14 cellular contexts compared by ENCODE assay signal in the genomic region with DNA sequence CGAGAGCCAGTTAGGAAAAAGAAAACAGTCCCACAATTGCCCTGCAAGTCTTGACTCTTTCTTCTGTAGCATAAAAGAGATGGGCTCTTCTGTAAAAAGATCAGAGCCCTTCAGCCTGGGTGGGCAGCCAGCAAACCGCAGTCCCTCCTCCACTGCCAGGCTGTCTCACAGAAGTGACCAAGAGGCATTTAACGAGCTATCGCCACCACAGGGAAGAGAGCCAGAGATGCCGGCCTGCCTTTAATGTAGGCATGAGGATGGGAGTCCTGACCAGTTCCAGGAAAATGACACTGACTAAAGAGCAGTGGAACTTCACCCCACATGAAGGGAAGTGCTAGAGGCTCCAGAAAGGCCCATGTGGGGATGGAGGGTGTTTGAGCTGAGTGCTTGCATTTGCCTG.
A peak's percentile ranks its signal among the peaks of the same experiment; 100 is the strongest.
DNase-seq lines count a peak whose midpoint lies in the region; ATAC-seq, FAIRE-seq and TF ChIP-seq lines count a peak whose summit lies in the region.
"Had no signal": no experiment of that assay in that cellular context is flagged by ENCODE, and none has a peak within 500 bp of the region (broad histone marks: within the 10 kb centered on the region; RNA-seq: fewer than 3 reads in every experiment).

No MANE protein-coding gene starts in this region.

- no peak for FAIRE-seq in H1 (lab: Jason Lieb, UNC)
- FAIRE-seq: GM18507 had no signal

- H3K36me3 Mint-ChIP-seq in nephron progenitor cell (ENCODE audit: low read depth) = no peaks in the 10 kb centered on the region
- H3K36me3 Mint-ChIP-seq in CD4-positive, alpha-beta T cell (ENCODE audit: low read depth) = no peaks in the 10 kb centered on the region
- H3K36me3 Mint-ChIP-seq: CD14-positive monocyte; CD8-positive, alpha-beta memory T cell had no signal

- no peak overlapping the region for H2BK20ac ChIP-seq in H1 (ENCODE audit: low read length)

- POLR2A ChIA-PET in H1 (lab: Charles Lee; ENCODE audit: partially characterized antibody) = no interaction called here
- POLR2A ChIA-PET in CD4-positive, alpha-beta T cell (lab: Charles Lee) = no interaction called here

- no peak overlapping the region for H3K4ac ChIP-seq in H1 (replicated peaks; ENCODE audit: insufficient read length, low read depth, low read length)

- no peaks in the 10 kb centered on the region for H3K4me1 ChIP-seq in H1 (replicated peaks in 1 of 4; ENCODE audit: control insufficient read depth in 3 of 4, insufficient read depth in 4 of 4, low read length in 3 of 4)

- H2BK12ac ChIP-seq in H1 (ENCODE audit: low read depth, low read length) = no peak overlapping the region

- no peaks in the 10 kb centered on the region; a peak in 1 of 8 replicates for H3K36me3 ChIP-seq in H1 (ENCODE audit: control insufficient read depth in 2 of 4, insufficient read depth in 4 of 4, low read length in 3 of 4)

- WGBS in H1 (ENCODE audit: extremely low coverage in 1 of 2, insufficient coverage in 1 of 2, insufficient read length in 1 of 2, insufficient replicate concordance in 2 of 2, low coverage in 1 of 2, low lambda C conversion rate in 2 of 2, missing lambda C conversion rate in 1 of 2), 2 experiments = 88% methylated on average over 5 of the region's 5 CpGs; no CpG with 5 or more reads in 1 of the 2 experiments

- no peak overlapping the region for H3K4me2 ChIP-seq in H1 (ENCODE audit: insufficient read depth in 1 of 2, low read depth in 2 of 2, low read length in 2 of 2)

- no peaks in the 10 kb centered on the region for H3K27me3 Mint-ChIP-seq in nephron progenitor cell (ENCODE audit: low read depth, poor library complexity)
- H3K27me3 Mint-ChIP-seq in CD4-positive, alpha-beta T cell = peaks cover 3% of the 10 kb centered on the region
- H3K27me3 Mint-ChIP-seq: CD8-positive, alpha-beta memory T cell had no signal

- peak; percentile 2 for DNase-seq in NCI-H2029 (lab: John Stamatoyannopoulos, UW)
- DNase-seq in NCI-H2029 treated with DMSO at 0.1 percent for 48 hours (lab: John Stamatoyannopoulos, UW) = no peak
- DNase-seq in H1 (ENCODE audit: low read depth in 1 of 2, low spot score in 2 of 2) = no peak
- peak; percentile 6 for DNase-seq in nephron progenitor cell
- DNase-seq in iPS-NIHi11 (ENCODE audit: low spot score) = no peak
- DNase-seq in CD4-positive, alpha-beta T cell = no peak
- DNase-seq: CD8-positive, alpha-beta memory T cell; DMS53; H7 had no signal

- H3K9me3 ChIP-seq in H1 (ENCODE audit: insufficient read depth in 2 of 2, low read depth in 1 of 2, low read length in 1 of 2) = no peaks in the 10 kb centered on the region
- no peaks in the 10 kb centered on the region for H3K9me3 ChIP-seq in CD4-positive, alpha-beta T cell (ENCODE audit: control insufficient read depth, low read length)

- no peak for TF ChIP-seq POLR2A in H1 (IDR thresholded peaks at IDR 0.05; ENCODE audit: control extremely low read depth in 1 of 2, low read depth in 2 of 2, low read length in 2 of 2)

- H3K4me3 ChIP-seq in H1 (ENCODE audit: extremely low read depth in 1 of 4, insufficient read depth in 2 of 4, low read depth in 3 of 4, low read length in 4 of 4) = no peak overlapping the region

- no peak overlapping the region for H2AK5ac ChIP-seq in H1 (ENCODE audit: low read depth, low read length)

- no peak for TF ChIP-seq CTCF in H1 (IDR thresholded peaks at IDR 0.05; ENCODE audit: control extremely low read depth in 1 of 3, insufficient read depth in 1 of 3, low read depth in 1 of 3, low read length in 3 of 3)
- no peak for TF ChIP-seq CTCF in nephron progenitor cell (IDR thresholded peaks at IDR 0.05)
- no peak for TF ChIP-seq CTCF in CD4-positive, alpha-beta T cell (IDR thresholded peaks at IDR 0.05)

- no peak for TF ChIP-seq RAD21 in H1 (IDR thresholded peaks at IDR 0.05 in 1 of 2, conservative IDR thresholded peaks at IDR 0.05 in 1 of 2; ENCODE audit: low read depth in 2 of 2, low read length in 2 of 2)

- H3K56ac ChIP-seq in H1 (replicated peaks; ENCODE audit: insufficient read length, low read depth, low read length) = no peak overlapping the region

- peaks cover 13% of the 10 kb centered on the region for H3K9me3 Mint-ChIP-seq in nephron progenitor cell
- peaks cover 1% of the 10 kb centered on the region for H3K9me3 Mint-ChIP-seq in CD4-positive, alpha-beta T cell

- H3K4me1 Mint-ChIP-seq in nephron progenitor cell = peaks cover 36% of the 10 kb centered on the region
- H3K4me1 Mint-ChIP-seq in CD4-positive, alpha-beta T cell (ENCODE audit: low read depth) = no peaks in the 10 kb centered on the region
- H3K4me1 Mint-ChIP-seq: CD14-positive monocyte; CD8-positive, alpha-beta memory T cell had no signal

- intact Hi-C loops in CD4-positive, alpha-beta T cell (cut with DNase I, micrococcal nuclease) = no loop called here

- no peak overlapping the region for H4K5ac ChIP-seq in H1 (ENCODE audit: insufficient read length, low read depth, low read length)

- H2BK15ac ChIP-seq in H1 (ENCODE audit: low read length) = no peak overlapping the region

- no peak overlapping the region for H3K18ac ChIP-seq in H1 (ENCODE audit: extremely low read depth, low read length)

- H3K27ac ChIP-seq in H1 (ENCODE audit: low read depth, low read length) = no peak overlapping the region
- no peak overlapping the region for H3K27ac ChIP-seq in CD4-positive, alpha-beta T cell (ENCODE audit: low read depth, low read length)
- H3K27ac ChIP-seq: 22Rv1 had no signal

- H3K27me3 ChIP-seq in H1 (replicated peaks in 1 of 4; ENCODE audit: control insufficient read depth in 3 of 4, extremely low read depth in 1 of 4, insufficient read depth in 3 of 4, low read length in 3 of 4) = no peaks in the 10 kb centered on the region
- no peaks in the 10 kb centered on the region for H3K27me3 ChIP-seq in CD4-positive, alpha-beta T cell (ENCODE audit: control insufficient read depth, insufficient read depth, low read length)

- H2BK120ac ChIP-seq in H1 (replicated peaks; ENCODE audit: low read depth, low read length) = no peak overlapping the region

- no peak overlapping the region for H3K23ac ChIP-seq in H1 (ENCODE audit: insufficient read length)

- H3K23me2 ChIP-seq in H1 (ENCODE audit: low read depth, low read length) = no peaks in the 10 kb centered on the region

- no peaks in the 10 kb centered on the region for H3K79me1 ChIP-seq in H1 (ENCODE audit: low read depth, low read length)

- H3K79me2 ChIP-seq in H1 (ENCODE audit: control insufficient read depth in 1 of 2, insufficient read depth in 2 of 2, low read length in 2 of 2) = no peaks in the 10 kb centered on the region

- peak overlapping the region; percentile 50 for H3K27ac Mint-ChIP-seq in nephron progenitor cell
- no peak overlapping the region for H3K27ac Mint-ChIP-seq in CD4-positive, alpha-beta T cell
- H3K27ac Mint-ChIP-seq: CD14-positive monocyte; CD8-positive, alpha-beta memory T cell had no signal

- no peak overlapping the region for H4K8ac ChIP-seq in H1 (ENCODE audit: extremely low read depth, insufficient read depth, low read length)

- H3K14ac ChIP-seq in H1 (ENCODE audit: insufficient read length) = no peak overlapping the region

- CTCF ChIA-PET in H1 (lab: Charles Lee; ENCODE audit: partially characterized antibody) = interaction anchor here (0.6 to 1.4 kb wide), 2 partner anchors 100 to 328 kb away, joined by 3 to 4 read pairs; no protein-coding TSS in a partner anchor
- CTCF ChIA-PET in CD4-positive, alpha-beta T cell (lab: Charles Lee) = no interaction called here

- no peak overlapping the region for H4K91ac ChIP-seq in H1 (replicated peaks; ENCODE audit: insufficient read length, low read length)

- peak overlapping the region; percentile 77; the same call in 1 of the 2 replicates for H2AFZ ChIP-seq in H1 (ENCODE audit: low read length)

- H3K9ac ChIP-seq in H1 (replicated peaks in 1 of 4; ENCODE audit: extremely low read depth in 1 of 4, low read depth in 3 of 4, low read length in 3 of 4) = no peak overlapping the region

- H2BK5ac ChIP-seq in H1 (ENCODE audit: low read depth, low read length) = no peak overlapping the region

- no peaks in the 10 kb centered on the region for H4K20me1 ChIP-seq in H1 (replicated peaks in 1 of 2; ENCODE audit: control insufficient read depth in 1 of 2, insufficient read depth in 2 of 2, low read length in 2 of 2)

- H3K4me3 Mint-ChIP-seq in nephron progenitor cell = no peak overlapping the region
- H3K4me3 Mint-ChIP-seq in CD4-positive, alpha-beta T cell = no peak overlapping the region
- H3K4me3 Mint-ChIP-seq: CD14-positive monocyte; CD8-positive, alpha-beta memory T cell had no signal

- ATAC-seq in HG02938 (IDR thresholded peaks at IDR 0.05; ENCODE audit: unreplicated experiment) (no peak), HG03045 (IDR thresholded peaks at IDR 0.05; ENCODE audit: unreplicated experiment) (no peak)
- ATAC-seq in CD4-positive, alpha-beta T cell (ENCODE audit: poor library complexity) = no peak

- no peak for TF ChIP-seq EP300 in H1 (IDR thresholded peaks at IDR 0.05; ENCODE audit: borderline replicate concordance in 1 of 2, low read depth in 2 of 2, low read length in 2 of 2)

TF ChIP-seq in H1, 55 proteins besides CTCF, POLR2A, EP300 and RAD21:
- no peak for TF ChIP-seq EZH2 (IDR thresholded peaks at IDR 0.05; ENCODE audit: low read depth, low read length, severe bottlenecking)
- TF ChIP-seq HDAC2 (IDR thresholded peaks at IDR 0.05; ENCODE audit: borderline replicate concordance in 1 of 2, low read depth in 2 of 2, low read length in 2 of 2) = no peak
- no peak for TF ChIP-seq SIX5 (IDR thresholded peaks at IDR 0.05; ENCODE audit: low read depth, low read length)
- TF ChIP-seq BRCA1 (IDR thresholded peaks at IDR 0.05; ENCODE audit: low read depth, low read length) = no peak
- no peak for TF ChIP-seq CTBP2 (IDR thresholded peaks at IDR 0.05; ENCODE audit: borderline replicate concordance, insufficient read depth, insufficient read length, low read length)
- TF ChIP-seq FOSL1 (IDR thresholded peaks at IDR 0.05; ENCODE audit: insufficient read depth, low read depth, low read length) = no peak
- no peak for TF ChIP-seq TAF7 (optimal IDR thresholded peaks at IDR 0.05; ENCODE audit: borderline replicate concordance, low read depth, low read length)
- no peak for TF ChIP-seq GABPA (IDR thresholded peaks at IDR 0.05; ENCODE audit: borderline replicate concordance, insufficient read depth, low read length)
- TF ChIP-seq RXRA (IDR thresholded peaks at IDR 0.05; ENCODE audit: insufficient read depth, low read depth, low read length) = no peak

Comparison
In these comparisons a context has a peak if more than half of its experiments do, and no peak if none do; other contexts are left out.
1. DNase-seq: peak in NCI-H2029 (single experiment) and nephron progenitor cell (single experiment); none in NCI-H2029 treated with DMSO at 0.1 percent for 48 hours (single experiment), H1 (0 of 2), iPS-NIHi11 (single experiment) and CD4-positive, alpha-beta T cell (0 of 10).